24 cellular contexts compared by ENCODE assay signal in the genomic region with DNA sequence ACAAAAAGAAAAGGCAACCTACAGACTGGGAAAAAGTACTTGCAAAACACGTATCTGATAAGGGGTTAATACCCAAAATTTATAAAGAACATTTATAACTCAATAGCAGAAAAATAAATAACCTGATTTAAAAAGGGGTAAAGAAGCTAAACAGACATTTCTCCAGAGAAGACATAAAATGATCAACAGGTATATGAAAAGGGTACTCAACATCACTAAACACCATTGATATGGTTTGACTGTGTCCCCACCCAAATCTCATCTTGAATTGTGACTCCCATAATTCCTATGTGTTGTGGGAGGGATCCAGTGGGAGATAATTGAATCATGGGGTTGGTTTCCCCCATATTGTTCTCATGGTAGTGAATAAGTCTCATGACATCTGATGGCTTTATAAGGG.
"Had no signal": no experiment of that assay in that cellular context is flagged by ENCODE, and none has a peak within 500 bp of the region (broad histone marks: within the 10 kb centered on the region; RNA-seq: fewer than 3 reads in every experiment).

No MANE protein-coding gene starts in this region.

- H3K4me1 ChIP-seq: stomach, suprapubic skin, testis, thyroid gland, tibial artery, transverse colon, upper lobe of right lung, uterus, vagina had no signal

- DNase-seq: stimulated activated CD4-positive, alpha-beta T cell treated with anti-CD3 and anti-CD28 coated beads, Interleukin-2, amount 100 ng/mL, for 48 hours; stimulated activated CD4-positive, alpha-beta T cell treated with anti-CD3 and anti-CD28 coated beads, Interleukin-4, amount 100 ng/mL, for 1 hour; stimulated activated CD4-positive, alpha-beta T cell treated with anti-CD3 and anti-CD28 coated beads, Interleukin-4, amount 100 ng/mL, for 24 hours; stimulated activated CD4-positive, alpha-beta T cell treated with anti-CD3 and anti-CD28 coated beads, Interleukin-4, amount 100 ng/mL, for 4 hours; stimulated activated CD8-positive, alpha-beta memory T cell treated with anti-CD3 and anti-CD28 coated beads, Interleukin-4, amount 100 ng/mL, for 48 hours; stimulated activated naive B cell treated with anti-CD40 and anti-IgM and Interleukin-4, amounts not matched to agents 10 μg/mL and 1 μg/mL and 100 μg/mL, for 72 hours; stimulated activated naive CD4-positive, alpha-beta T cell; stimulated activated naive CD4-positive, alpha-beta T cell treated with Interleukin-2 at 50 U/mL for 16 hours; stimulated activated naive CD8-positive, alpha-beta T cell treated with anti-CD3 and anti-CD28 coated beads, Interleukin-15, amount 100 ng/mL, for 72 hours; stimulated activated naive CD8-positive, alpha-beta T cell treated with anti-CD3 and anti-CD28 coated beads, Interleukin-15, Interleukin-2, amounts not matched to agents 100 U/mL and 50 U/mL, for 24 hours; stomach; substantia nigra; testis; thyroid gland; tibial artery; transverse colon; trophoblast cell; upper lobe of left lung; upper lobe of right lung; uterus had no signal

- H3K9me3 ChIP-seq: stomach, suprapubic skin, testis, thoracic aorta, thyroid gland, tibial artery, tibial nerve, transverse colon, upper lobe of left lung, upper lobe of right lung, uterus, vagina had no signal

- H3K36me3 ChIP-seq: stomach, suprapubic skin, thoracic aorta, thyroid gland, tibial artery, tibial nerve, transverse colon, upper lobe of left lung, upper lobe of right lung, uterus, vagina had no signal

- H3K27ac ChIP-seq: stomach, suprapubic skin, testis, thoracic aorta, thyroid gland, tibial artery, tibial nerve, transverse colon, upper lobe of left lung, upper lobe of right lung, uterus, vagina had no signal

- H3K4me3 ChIP-seq: stomach, suprapubic skin, testis, thoracic aorta, thyroid gland, tibial artery, tibial nerve, transverse colon, upper lobe of left lung, upper lobe of right lung, uterus, vagina had no signal
